ENCODE assay signal across 27 cellular contexts in the genomic region with DNA sequence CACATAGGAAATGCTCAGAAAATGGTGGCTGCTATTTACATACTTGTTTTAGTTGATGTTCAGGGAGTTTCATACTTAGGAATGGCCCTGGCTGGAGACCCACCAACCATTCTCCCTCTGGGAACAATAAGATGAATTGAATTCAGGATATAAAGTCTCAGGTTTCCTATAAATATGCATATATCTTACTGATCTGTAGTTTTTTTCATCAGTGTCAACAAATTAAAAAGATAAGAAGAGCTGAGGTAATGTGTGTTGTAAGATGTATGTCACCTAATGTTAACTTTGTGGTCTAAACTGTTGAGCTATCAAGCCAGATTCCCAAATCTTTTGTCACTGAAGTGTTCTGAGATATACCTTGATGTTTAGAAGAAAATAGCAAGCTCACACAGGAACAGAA.
"Had no signal": no experiment of that assay in that cellular context is flagged by ENCODE, and none has a peak within 500 bp of the region (broad histone marks: within the 10 kb centered on the region; RNA-seq: fewer than 3 reads in every experiment).

No MANE protein-coding gene starts in this region.

- H3K27ac Mint-ChIP-seq: dendritic cell treated with granulocyte-macrophage colony-stimulating factor and Interleukin-4, amounts not matched to agents 40 ng/mL and 50 ng/mL, for 4 days; effector memory CD8-positive, alpha-beta T cell; endodermal cell; mesothelial cell of epicardium; naive B cell; naive thymus-derived CD8-positive, alpha-beta T cell had no signal

- H3K4me1 Mint-ChIP-seq: mesothelial cell of epicardium; naive B cell; naive thymus-derived CD8-positive, alpha-beta T cell had no signal

- H3K4me1 ChIP-seq: esophagus squamous epithelium, gastrocnemius medialis, heart right ventricle, left lung, lower lobe of right lung had no signal

- H3K4me3 ChIP-seq: esophagus squamous epithelium, gastrocnemius medialis, heart right ventricle, left lung, lower lobe of right lung, mucosa of descending colon had no signal

- DNase-seq: cortex of kidney; effector CD8-positive, alpha-beta T cell; effector memory CD8-positive, alpha-beta T cell; endodermal cell; erythroblast; esophagus squamous epithelium; foreskin fibroblast; foreskin melanocyte; gastrocnemius medialis; glutamatergic neuron; head of caudate nucleus; heart right ventricle; hippocampal formation; left cardiac atrium; left lung; left ventricle myocardium superior; lower lobe of right lung; mesenchymal stem cell; mucosa of descending colon; naive B cell; naive thymus-derived CD8-positive, alpha-beta T cell had no signal

- FAIRE-seq: endometrium, islet of Langerhans, keratinocyte had no signal

- H3K4me3 Mint-ChIP-seq: dendritic cell treated with granulocyte-macrophage colony-stimulating factor and Interleukin-4, amounts not matched to agents 40 ng/mL and 50 ng/mL, for 4 days; effector memory CD8-positive, alpha-beta T cell; endodermal cell; mesothelial cell of epicardium; naive B cell; naive thymus-derived CD8-positive, alpha-beta T cell had no signal

- H3K27me3 ChIP-seq: esophagus squamous epithelium, gastrocnemius medialis, heart right ventricle, left lung had no signal

- ATAC-seq: effector memory CD8-positive, alpha-beta T cell; esophagus mucosa; gastrocnemius medialis; heart right ventricle; left cardiac atrium; left lung; left ventricle myocardium superior; lower lobe of right lung; mucosa of descending colon; naive thymus-derived CD8-positive, alpha-beta T cell had no signal

- H3K36me3 Mint-ChIP-seq: mesothelial cell of epicardium; naive B cell; naive thymus-derived CD8-positive, alpha-beta T cell had no signal

- H3K9me3 Mint-ChIP-seq: endodermal cell, mesothelial cell of epicardium had no signal

- H3K27me3 Mint-ChIP-seq: dendritic cell treated with granulocyte-macrophage colony-stimulating factor and Interleukin-4, amounts not matched to agents 40 ng/mL and 50 ng/mL, for 4 days; effector memory CD8-positive, alpha-beta T cell; naive B cell; naive thymus-derived CD8-positive, alpha-beta T cell had no signal

- H3K9me3 ChIP-seq: esophagus squamous epithelium, gastrocnemius medialis, heart right ventricle, left lung, lower lobe of right lung, mucosa of descending colon had no signal

- H3K36me3 ChIP-seq: esophagus squamous epithelium, gastrocnemius medialis, heart right ventricle, left lung, lower lobe of right lung had no signal
